ENCODE assay signal across 8 cellular contexts in the genomic region with DNA sequence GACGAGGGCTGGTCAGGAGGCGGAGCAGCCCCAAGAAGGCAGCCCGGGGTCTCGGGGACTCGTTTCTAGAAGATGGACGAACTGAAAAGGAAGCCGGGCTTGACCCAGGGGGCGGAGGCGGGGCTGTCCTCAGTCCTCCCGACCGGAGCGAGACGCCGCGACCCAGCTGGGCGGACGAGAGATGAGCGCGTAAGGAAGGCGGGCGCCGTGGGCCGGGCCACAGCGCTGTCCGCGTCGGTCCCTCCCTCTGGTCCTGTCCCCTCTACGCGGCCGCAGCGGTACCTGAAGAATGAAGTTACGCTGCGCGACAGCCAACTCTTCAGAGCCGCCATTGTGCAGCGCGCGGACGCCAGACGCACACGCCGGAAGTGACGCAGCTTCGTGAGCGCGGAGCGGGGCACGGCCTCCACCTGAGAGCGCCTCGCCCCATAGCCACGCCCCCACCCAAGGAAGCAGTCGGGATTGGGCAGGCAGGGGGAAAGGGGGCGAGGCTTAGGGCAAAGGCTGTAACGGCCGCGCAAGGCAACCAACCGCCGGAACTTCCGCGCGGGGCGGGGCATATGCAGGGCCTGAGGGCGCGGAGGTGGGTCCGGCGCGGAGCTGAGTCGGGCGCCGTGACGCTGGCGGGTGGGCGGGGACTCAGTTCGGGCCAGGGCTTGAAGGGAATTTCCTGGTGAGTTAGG. TPM values are rescaled to one million over a fixed set of nuclear protein-coding genes. Genes with fewer than 3 reads are reported as not detected.
DNase-seq lines count a peak whose midpoint lies in the region; ATAC-seq and TF ChIP-seq lines count a peak whose summit lies in the region.

A gene (minus strand): TSS at position 370 of the 683 bp plus-strand sequence. CDS start 38 bp downstream, at position 332.

- TF ChIP-seq CTCF in foreskin keratinocyte (conservative IDR thresholded peaks at IDR 0.05), result no peak

- in situ Hi-C loops in SK-MEL-5 (cut with HindIII; ENCODE audit: low pct_unique_long_range_greater_than_20kb, low sequenced_read_pairs), result no loop called here

- DNase-seq in GF-D8 (lab: John Stamatoyannopoulos, UW) (peak; percentile 97), HEK293T (ENCODE audit: extremely low spot score) (peak; percentile 99), MV-4-11 (lab: John Stamatoyannopoulos, UW) (peak; percentile 99), SK-MEL-5 (ENCODE audit: low read depth, low spot score) (peak; percentile 99), foreskin keratinocyte (peak; percentile 96 to 98)
- peak; percentile 100 for DNase-seq in activated naive CD4-positive, alpha-beta T cell treated with Interleukin-2 at 50 U/mL for 16 hours

- peak within 1 kb of the TSS; percentile 79 for H3K4me3 ChIP-seq in neuron (ENCODE audit: low read length)
- peak within 1 kb of the TSS; percentile 63 to 99 (median 88) for H3K4me3 ChIP-seq in subcutaneous abdominal adipose tissue (ENCODE audit: low read depth in 1 of 5, low read length in 5 of 5)

- peak; percentile 94 for ATAC-seq in foreskin keratinocyte

- peaks cover 41% of the 10 kb centered on the region for H3K36me3 ChIP-seq in neuron (ENCODE audit: insufficient read depth, low read length)
- peaks cover 18 to 42% (median 20%) of the 10 kb centered on the region in 5 donors for H3K36me3 ChIP-seq in subcutaneous abdominal adipose tissue (ENCODE audit: control insufficient read depth in 5 of 5, insufficient read depth in 5 of 5, low read length in 5 of 5)

- peak within 1 kb of the TSS; percentile 68 to 92 (median 90) for H3K9ac ChIP-seq in subcutaneous abdominal adipose tissue (ENCODE audit: low read length in 5 of 5)

- CTCF ChIA-PET in HEK293T (lab: Yijun Ruan, JAX), result no interaction called here

- peak within 1 kb of the TSS; percentile 52 for H2AFZ ChIP-seq in neuron (ENCODE audit: low read depth, low read length)

- H3K4me1 ChIP-seq in foreskin keratinocyte (no peaks in the 10 kb centered on the region), neuron (ENCODE audit: insufficient read depth, low read length) (peaks cover 38% of the 10 kb centered on the region), subcutaneous abdominal adipose tissue (ENCODE audit: control insufficient read depth in 5 of 5, insufficient read depth in 5 of 5, low read length in 5 of 5) (peaks cover 2 to 23% (median 19%) of the 10 kb centered on the region in 5 donors)

- H3K27me3 ChIP-seq in foreskin keratinocyte (no peaks in the 10 kb centered on the region), neuron (ENCODE audit: insufficient read depth, low read length) (no peaks in the 10 kb centered on the region), subcutaneous abdominal adipose tissue (ENCODE audit: control insufficient read depth in 5 of 5, insufficient read depth in 4 of 5, low read length in 5 of 5) (no peaks in the 10 kb centered on the region)

- H3K27ac ChIP-seq in foreskin keratinocyte, result peak within 1 kb of the TSS; percentile 61
- H3K27ac ChIP-seq in subcutaneous abdominal adipose tissue (ENCODE audit: low read depth, low read length), result peak within 1 kb of the TSS; percentile 82

- H3K9me3 ChIP-seq in neuron (ENCODE audit: low read length), result no peaks in the 10 kb centered on the region
- H3K9me3 ChIP-seq in subcutaneous abdominal adipose tissue (ENCODE audit: control insufficient read depth in 5 of 5, low read length in 5 of 5), result no peaks in the 10 kb centered on the region

- POLR2A ChIA-PET in HEK293T (lab: Yijun Ruan, JAX), result interaction anchor here (0.8 to 1.7 kb wide), 5 partner anchors 9 to 40 kb away, joined by 3 to 7 read pairs (median 3); a partner anchor contains a TSS

TF ChIP-seq in HEK293T, 16 proteins besides CTCF, POLR2A, EP300 and RAD21:
- TF ChIP-seq HDGF (IDR thresholded peaks at IDR 0.05; ENCODE audit: borderline replicate concordance) (peak; percentile 98; the same call in 1 of the 2 replicates), BHLHE40 (IDR thresholded peaks at IDR 0.05; ENCODE audit: borderline replicate concordance) (no peak), FOXK2 (IDR thresholded peaks at IDR 0.05) (no peak), FOXM1 (IDR thresholded peaks at IDR 0.05; ENCODE audit: borderline replicate concordance) (no peak), CTBP1 (IDR thresholded peaks at IDR 0.05; ENCODE audit: borderline replicate concordance) (no peak), TARDBP (IDR thresholded peaks at IDR 0.05) (no peak), ELF4 (IDR thresholded peaks at IDR 0.05) (0 out of 2 replicates have a peak, but pooled peaks have one; percentile 18), L3MBTL2 (conservative IDR thresholded peaks at IDR 0.05) (no peak), ZNF384 (IDR thresholded peaks at IDR 0.05) (no peak), NFRKB (IDR thresholded peaks at IDR 0.05) (no peak)
- TF ChIP-seq, protein P1, sequence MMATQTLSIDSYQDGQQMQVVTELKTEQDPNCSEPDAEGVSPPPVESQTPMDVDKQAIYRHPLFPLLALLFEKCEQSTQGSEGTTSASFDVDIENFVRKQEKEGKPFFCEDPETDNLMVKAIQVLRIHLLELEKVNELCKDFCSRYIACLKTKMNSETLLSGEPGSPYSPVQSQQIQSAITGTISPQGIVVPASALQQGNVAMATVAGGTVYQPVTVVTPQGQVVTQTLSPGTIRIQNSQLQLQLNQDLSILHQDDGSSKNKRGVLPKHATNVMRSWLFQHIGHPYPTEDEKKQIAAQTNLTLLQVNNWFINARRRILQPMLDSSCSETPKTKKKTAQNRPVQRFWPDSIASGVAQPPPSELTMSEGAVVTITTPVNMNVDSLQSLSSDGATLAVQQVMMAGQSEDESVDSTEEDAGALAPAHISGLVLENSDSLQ (IDR thresholded peaks at IDR 0.05), result peak; percentile 83

RNA-seq across cellular contexts. Expression of the gene that starts here (rescaled TPM):
- total RNA-seq in SK-MEL-5 (2014; rRNA removed; shearing (Covaris generic)), result 72.1 and 85.1 TPM in 2 replicates
- 85.9 and 87.7 TPM in 2 replicates for polyA plus RNA-seq in SK-MEL-5 (2015; cell fraction: cytosol; rRNA removed)
- 82.2 and 86.2 TPM in 2 replicates for polyA plus RNA-seq in SK-MEL-5 (2015; cell fraction: nucleus; rRNA removed)
- 59.1 and 61.3 TPM in 2 replicates for total RNA-seq in foreskin keratinocyte
- 59.9 and 63.9 TPM in 2 replicates for polyA plus RNA-seq in foreskin keratinocyte

Comparison
In these comparisons a context has a peak if more than half of its experiments do, and no peak if none do; other contexts are left out.
1. Peak in every context shown above with its lines: DNase-seq, ATAC-seq, H3K4me3 ChIP-seq and H3K27ac ChIP-seq.